In genomic region chr15:89377842-89378698, GRCh38 we compare ENCODE assay signal across 9 cellular contexts. TPM values are rescaled to one million over a fixed set of nuclear protein-coding genes. Genes with fewer than 3 reads are reported as not detected.
DNase-seq lines count a peak whose midpoint lies in the region; ATAC-seq and TF ChIP-seq lines count a peak whose summit lies in the region.
"Had no signal": no experiment of that assay in that cellular context is flagged by ENCODE, and none has a peak within 500 bp of the region (broad histone marks: within the 10 kb centered on the region; RNA-seq: fewer than 3 reads in every experiment).

No MANE protein-coding gene starts in this region.

- peaks cover 62 to 67% of the 10 kb centered on the region in 2 donors for H3K27me3 Mint-ChIP-seq in CD4-positive, alpha-beta memory T cell
- H3K27me3 Mint-ChIP-seq in activated CD8-positive, alpha-beta T cell treated with anti-CD3 and anti-CD28 coated beads, Interleukin-2, amount 10 ng/mL, durations not matched to agents 7 days and 5 days (ENCODE audit: low read depth), result peaks cover 79% of the 10 kb centered on the region

- ATAC-seq in activated CD8-positive, alpha-beta T cell treated with anti-CD3 and anti-CD28 coated beads, Interleukin-2, amount 10 ng/mL, durations not matched to agents 7 days and 5 days, result no peak
- no peak for ATAC-seq in GM21723 (IDR thresholded peaks at IDR 0.05; ENCODE audit: unreplicated experiment)
- ATAC-seq in GM18907 (IDR thresholded peaks at IDR 0.05; ENCODE audit: unreplicated experiment), result no peak

- peaks cover 0 to 21% (median 8%) of the 10 kb centered on the region in 4 donors for H3K4me1 Mint-ChIP-seq in CD4-positive, alpha-beta memory T cell
- H3K4me1 Mint-ChIP-seq in activated CD8-positive, alpha-beta T cell treated with anti-CD3 and anti-CD28 coated beads, Interleukin-2, amount 10 ng/mL, durations not matched to agents 7 days and 5 days (ENCODE audit: low read depth), result peaks cover 6% of the 10 kb centered on the region

- peak overlapping the region; percentile 3 for H3K4me2 ChIP-seq in parathyroid adenoma (ENCODE audit: low read length)

- H3K4me3 ChIP-seq in CD4-positive, alpha-beta memory T cell (ENCODE audit: low read length in 2 of 2), result no peak overlapping the region
- peak overlapping the region; percentile 23 for H3K4me3 ChIP-seq in cardiac muscle cell
- no peak overlapping the region for H3K4me3 ChIP-seq in parathyroid adenoma (ENCODE audit: low read depth, low read length)

- no peaks in the 10 kb centered on the region for H3K79me2 ChIP-seq in parathyroid adenoma

- no peak for TF ChIP-seq CTCF in cardiac muscle cell (IDR thresholded peaks at IDR 0.05; ENCODE audit: low read depth, low read length)
- TF ChIP-seq CTCF in parathyroid adenoma (IDR thresholded peaks at IDR 0.05), result no peak

- peak overlapping the region; percentile 39 to 83 (median 64) for H3K4me3 Mint-ChIP-seq in CD4-positive, alpha-beta memory T cell
- peak overlapping the region; percentile 56 for H3K4me3 Mint-ChIP-seq in activated CD8-positive, alpha-beta T cell treated with anti-CD3 and anti-CD28 coated beads, Interleukin-2, amount 10 ng/mL, durations not matched to agents 7 days and 5 days

- CTCF ChIA-PET in CD4-positive, alpha-beta memory T cell (lab: Charles Lee; ENCODE audit: partially characterized antibody), result interaction anchor here (0.6 to 2.7 kb wide), 3 partner anchors 13 to 172 kb away, joined by 3 to 11 read pairs (median 4); no protein-coding TSS in a partner anchor
- CTCF ChIA-PET in activated CD8-positive, alpha-beta T cell treated with anti-CD3 and anti-CD28 coated beads, Interleukin-2, amount 10 ng/mL, durations not matched to agents 7 days and 5 days (lab: Charles Lee), result interaction anchor here (1.9 to 4.8 kb wide), 3 partner anchors 18 to 31 kb away, joined by 7 to 35 read pairs (median 17); no protein-coding TSS in a partner anchor

- POLR2A ChIA-PET in CD4-positive, alpha-beta memory T cell (lab: Charles Lee; ENCODE audit: partially characterized antibody), result interaction anchor here (0.8 kb wide), 1 partner anchor 19 kb away, joined by 5 read pairs; no protein-coding TSS in a partner anchor
- POLR2A ChIA-PET in activated CD8-positive, alpha-beta T cell treated with anti-CD3 and anti-CD28 coated beads, Interleukin-2, amount 10 ng/mL, durations not matched to agents 7 days and 5 days (lab: Charles Lee), result interaction anchor here (1.3 kb wide), 1 partner anchor 19 kb away, joined by 3 read pairs; no protein-coding TSS in a partner anchor

- no peaks in the 10 kb centered on the region for H3K36me3 Mint-ChIP-seq in CD4-positive, alpha-beta memory T cell
- no peaks in the 10 kb centered on the region for H3K36me3 Mint-ChIP-seq in activated CD8-positive, alpha-beta T cell treated with anti-CD3 and anti-CD28 coated beads, Interleukin-2, amount 10 ng/mL, durations not matched to agents 7 days and 5 days (ENCODE audit: low read depth)

- H3K36me3 ChIP-seq in CD4-positive, alpha-beta memory T cell (ENCODE audit: insufficient read depth, low read length), result no peaks in the 10 kb centered on the region
- H3K36me3 ChIP-seq in cardiac muscle cell (no peaks in the 10 kb centered on the region), parathyroid adenoma (ENCODE audit: control insufficient read depth, insufficient read depth, low read length) (no peaks in the 10 kb centered on the region)

- H3K9ac ChIP-seq in parathyroid adenoma, result no peak overlapping the region

- intact Hi-C loops in CD4-positive, alpha-beta memory T cell (cut with micrococcal nuclease), result no loop called here

- H3K9me3 Mint-ChIP-seq in CD4-positive, alpha-beta memory T cell, result no peaks in the 10 kb centered on the region
- no peaks in the 10 kb centered on the region for H3K9me3 Mint-ChIP-seq in activated CD8-positive, alpha-beta T cell treated with anti-CD3 and anti-CD28 coated beads, Interleukin-2, amount 10 ng/mL, durations not matched to agents 7 days and 5 days (ENCODE audit: insufficient read depth)

- H3K27ac Mint-ChIP-seq in CD4-positive, alpha-beta memory T cell, result peak overlapping the region in 2 of 7 donors; percentile 41 to 66
- no peak overlapping the region for H3K27ac Mint-ChIP-seq in activated CD8-positive, alpha-beta T cell treated with anti-CD3 and anti-CD28 coated beads, Interleukin-2, amount 10 ng/mL, durations not matched to agents 7 days and 5 days

- H3K27me3 ChIP-seq in CD4-positive, alpha-beta memory T cell (ENCODE audit: insufficient read depth, low read length), result peaks cover 39% of the 10 kb centered on the region
- peaks cover 100% of the 10 kb centered on the region for H3K27me3 ChIP-seq in cardiac muscle cell
- H3K27me3 ChIP-seq in parathyroid adenoma (ENCODE audit: control insufficient read depth, insufficient read depth, low read length), result peaks cover 5% of the 10 kb centered on the region

- H3K27ac ChIP-seq in CD4-positive, alpha-beta memory T cell (ENCODE audit: low read depth, low read length), result no peak overlapping the region
- H3K27ac ChIP-seq in cardiac muscle cell (no peak overlapping the region), parathyroid adenoma (no peak overlapping the region)

- peak overlapping the region; percentile 46 for H2AFZ ChIP-seq in parathyroid adenoma

- no peaks in the 10 kb centered on the region for H3K9me3 ChIP-seq in CD4-positive, alpha-beta memory T cell (ENCODE audit: control insufficient read depth in 1 of 2, low read length in 2 of 2)
- no peaks in the 10 kb centered on the region for H3K9me3 ChIP-seq in cardiac muscle cell (ENCODE audit: low read depth)
- no peaks in the 10 kb centered on the region for H3K9me3 ChIP-seq in parathyroid adenoma (ENCODE audit: control insufficient read depth, low read length)

- no peak for DNase-seq in CD4-positive, alpha-beta memory T cell
- no peak for DNase-seq in activated CD8-positive, alpha-beta T cell treated with anti-CD3 and anti-CD28 coated beads, Interleukin-2, amount 10 ng/mL, durations not matched to agents 7 days and 5 days
- DNase-seq in cardiac muscle cell (ENCODE audit: low read depth in 1 of 2, low spot score in 1 of 2) (no peak), NCI-H226 (no peak), SKM-1 treated with dmso at 0.1 percent for 144 hours (lab: John Stamatoyannopoulos, UW; ENCODE audit: unreplicated experiment) (no peak)
- DNase-seq: kidney glomerular epithelial cell had no signal

- H3K4me1 ChIP-seq in CD4-positive, alpha-beta memory T cell (ENCODE audit: insufficient read depth, low read length), result no peaks in the 10 kb centered on the region
- no peaks in the 10 kb centered on the region for H3K4me1 ChIP-seq in cardiac muscle cell (ENCODE audit: low read depth)
- no peaks in the 10 kb centered on the region for H3K4me1 ChIP-seq in parathyroid adenoma

RNA-seq across cellular contexts. Expression of gene POLG, which starts 43.4 kb away (rescaled TPM):
- 100 to 1,000 TPM; 148 to 151 TPM for total RNA-seq in CD4-positive, alpha-beta memory T cell
- polyA plus RNA-seq in CD4-positive, alpha-beta memory T cell, result 10 to 100 TPM; 19.4 to 51.4 TPM
- 100 to 1,000 TPM; 121 to 128 TPM for total RNA-seq in activated CD8-positive, alpha-beta T cell treated with anti-CD3 and anti-CD28 coated beads, Interleukin-2, amount 10 ng/mL, durations not matched to agents 7 days and 5 days
- total RNA-seq in cardiac muscle cell, result 56.2 and 63.9 TPM in 2 replicates
- polyA plus RNA-seq in cardiac muscle cell, result 47.3 and 53.5 TPM in 2 replicates
